In genomic region chr14:87405563-87405962, GRCh38 we compare ENCODE assay signal across 25 cellular contexts.
"Had no signal": no experiment of that assay in that cellular context is flagged by ENCODE, and none has a peak within 500 bp of the region (broad histone marks: within the 10 kb centered on the region; RNA-seq: fewer than 3 reads in every experiment).

No MANE protein-coding gene starts in this region.

- H3K36me3 ChIP-seq: brain microvascular endothelial cell, esophagus squamous epithelium, WERI-Rb-1 had no signal

- H3K9me3 ChIP-seq: esophagus squamous epithelium had no signal

- DNase-seq: activated B cell treated with CpG ODN at 0.5 μM for 24 hours; activated CD4-positive, alpha-beta T cell treated with anti-CD3 and anti-CD28 coated beads for 48 hours; activated CD4-positive, alpha-beta T cell treated with anti-CD3 and anti-CD28 coated beads, Interleukin-2, amount 50 U/mL, for 1 hour; activated CD4-positive, alpha-beta T cell treated with anti-CD3 and anti-CD28 coated beads, Interleukin-2, amount 50 U/mL, for 48 hours; activated CD8-positive, alpha-beta memory T cell treated with anti-CD3 and anti-CD28 coated beads for 24 hours; activated CD8-positive, alpha-beta T cell treated with anti-CD3 and anti-CD28 coated beads for 36 hours; activated effector memory CD4-positive, alpha-beta T cell treated with Interleukin-2 at 50 U/mL for 16 hours; activated gamma-delta T cell treated with Interleukin-2 at 50 U/mL for 16 hours; activated naive CD4-positive, alpha-beta T cell treated with anti-CD3 and anti-CD28 coated beads, Interleukin-2, amount 50 U/mL, for 16 hours; activated naive CD4-positive, alpha-beta T cell treated with Interleukin-2 at 50 U/mL for 16 hours; activated T-cell treated with anti-CD3 and anti-CD28 coated beads, Interleukin-2, amount 50 U/mL, for 4 hours; amniotic stem cell; anterior cingulate cortex; brain microvascular endothelial cell; cortex of kidney; dermis blood vessel endothelial cell; effector CD4-positive, alpha-beta T cell; effector memory CD8-positive, alpha-beta T cell; esophagus squamous epithelium; foreskin fibroblast; head of caudate nucleus; T-cell; T-helper 9 cell; WERI-Rb-1 had no signal

- H3K27me3 ChIP-seq: brain microvascular endothelial cell, esophagus squamous epithelium had no signal

- H3K27ac ChIP-seq: brain microvascular endothelial cell, epithelial cell of prostate, esophagus squamous epithelium, WERI-Rb-1 had no signal

- H3K4me1 ChIP-seq: esophagus squamous epithelium had no signal

- H3K4me3 ChIP-seq: esophagus squamous epithelium had no signal
